14 cellular contexts compared by ENCODE assay signal in the genomic region with DNA sequence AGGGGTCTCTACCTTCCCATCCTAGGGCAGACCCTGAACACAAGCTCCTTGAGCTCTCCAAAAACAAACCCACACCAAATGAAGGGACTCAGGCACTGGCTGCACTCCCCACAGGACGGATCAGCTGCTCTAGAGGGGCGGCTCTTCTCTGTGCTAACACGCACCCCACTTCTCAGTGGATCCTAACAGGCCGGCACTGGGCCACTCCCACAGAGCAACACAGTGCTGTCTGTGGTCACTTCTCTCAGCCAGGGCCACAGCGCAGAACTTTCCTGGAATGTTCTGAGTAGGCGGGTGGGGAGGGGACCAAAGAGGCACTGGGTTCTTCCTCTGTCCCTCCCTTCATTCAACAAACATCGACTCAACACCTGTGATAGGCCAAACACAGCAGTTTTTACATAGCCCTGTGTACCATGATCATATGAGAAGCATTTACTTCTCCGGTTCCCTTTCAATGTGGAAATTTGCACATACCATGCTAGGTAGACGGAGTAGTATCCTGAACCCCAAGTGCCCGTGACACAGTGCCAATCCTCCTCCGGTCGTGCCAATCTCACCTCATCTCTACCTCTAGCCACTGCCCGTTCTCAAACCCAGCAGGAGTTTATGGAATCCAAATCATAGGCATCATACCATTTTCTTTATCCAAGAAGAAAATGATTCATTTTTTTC.
DNase-seq lines count a peak whose midpoint lies in the region; ATAC-seq and TF ChIP-seq lines count a peak whose summit lies in the region.
"Had no signal": no experiment of that assay in that cellular context is flagged by ENCODE, and none has a peak within 500 bp of the region (broad histone marks: within the 10 kb centered on the region; RNA-seq: fewer than 3 reads in every experiment).

No MANE protein-coding gene starts in this region.

- DNase-seq in activated CD4-positive, alpha-beta T cell treated with anti-CD3 and anti-CD28 coated beads, Interleukin-2, amount 10 ng/mL, durations not matched to agents 24 days and 14 days = no peak
- no peak for DNase-seq in activated CD4-positive, alpha-beta T cell treated with anti-CD3 and anti-CD28 coated beads for 4 hours
- DNase-seq in body of pancreas = peak in 2 of 4 donors; percentile 32 to 43
- DNase-seq in tibial artery = no peak
- DNase-seq in NK-92 treated with Interleukin-12 subunit alpha and Interleukin-12 subunit beta, amount 100 ng/mL, for 24 hours (lab: John Stamatoyannopoulos, UW) = no peak
- no peak for DNase-seq in NCI-H1930 (lab: John Stamatoyannopoulos, UW)
- DNase-seq: 8988T; activated naive CD4-positive, alpha-beta T cell treated with anti-CD3 and anti-CD28 coated beads, Interleukin-2, amount 10 ng/mL, durations not matched to agents 7 days and 5 days; cortex of kidney; NCI-H187; stimulated activated naive CD4-positive, alpha-beta T cell had no signal

- no peak overlapping the region for H3K4me3 Mint-ChIP-seq in activated CD4-positive, alpha-beta T cell treated with anti-CD3 and anti-CD28 coated beads, Interleukin-2, amount 10 ng/mL, durations not matched to agents 24 days and 14 days
- H3K4me3 Mint-ChIP-seq in nephron = peak overlapping the region in 1 of 3 experiments; percentile 18
- H3K4me3 Mint-ChIP-seq: activated naive CD4-positive, alpha-beta T cell treated with anti-CD3 and anti-CD28 coated beads, Interleukin-2, amount 10 ng/mL, durations not matched to agents 7 days and 5 days had no signal

- intact Hi-C loops in activated CD4-positive, alpha-beta T cell treated with anti-CD3 and anti-CD28 coated beads, Interleukin-2, amount 10 ng/mL, durations not matched to agents 24 days and 14 days (cut with micrococcal nuclease) = no loop called here
- intact Hi-C loops in body of pancreas (cut with DNase I) = loop anchor here (10.0 kb wide), 1 partner anchor 412 kb away; no protein-coding TSS in a partner anchor
- intact Hi-C loops in tibial artery (cut with DNase I; ENCODE audit: low total_unique reads) = no loop called here

- H3K27ac Mint-ChIP-seq in activated CD4-positive, alpha-beta T cell treated with anti-CD3 and anti-CD28 coated beads, Interleukin-2, amount 10 ng/mL, durations not matched to agents 24 days and 14 days = peak overlapping the region; percentile 1
- peak overlapping the region; percentile 1 to 82 (median 44) for H3K27ac Mint-ChIP-seq in nephron
- H3K27ac Mint-ChIP-seq: activated naive CD4-positive, alpha-beta T cell treated with anti-CD3 and anti-CD28 coated beads, Interleukin-2, amount 10 ng/mL, durations not matched to agents 7 days and 5 days had no signal

- H3K27me3 Mint-ChIP-seq in activated CD4-positive, alpha-beta T cell treated with anti-CD3 and anti-CD28 coated beads, Interleukin-2, amount 10 ng/mL, durations not matched to agents 24 days and 14 days = no peaks in the 10 kb centered on the region
- H3K27me3 Mint-ChIP-seq in nephron (ENCODE audit: low read depth) = no peaks in the 10 kb centered on the region
- H3K27me3 Mint-ChIP-seq: activated naive CD4-positive, alpha-beta T cell treated with anti-CD3 and anti-CD28 coated beads, Interleukin-2, amount 10 ng/mL, durations not matched to agents 7 days and 5 days had no signal

- H3K27me3 ChIP-seq in body of pancreas = no peaks in the 10 kb centered on the region
- H3K27me3 ChIP-seq in tibial artery = no peaks in the 10 kb centered on the region

- H3K4me1 Mint-ChIP-seq in activated CD4-positive, alpha-beta T cell treated with anti-CD3 and anti-CD28 coated beads, Interleukin-2, amount 10 ng/mL, durations not matched to agents 24 days and 14 days = no peaks in the 10 kb centered on the region
- peaks cover 67% of the 10 kb centered on the region for H3K4me1 Mint-ChIP-seq in nephron
- H3K4me1 Mint-ChIP-seq: activated naive CD4-positive, alpha-beta T cell treated with anti-CD3 and anti-CD28 coated beads, Interleukin-2, amount 10 ng/mL, durations not matched to agents 7 days and 5 days had no signal

- H3K4me3 ChIP-seq in body of pancreas (no peak overlapping the region), tibial artery (no peak overlapping the region)

- TF ChIP-seq CTCF in body of pancreas (IDR thresholded peaks at IDR 0.05) (no peak), nephron (IDR thresholded peaks at IDR 0.05; ENCODE audit: unreplicated experiment in 3 of 3) (no peak), tibial artery (IDR thresholded peaks at IDR 0.05) (no peak)

- 73 to 75% methylated on average over 10 to 13 of the region's 13 CpGs for WGBS in body of pancreas, 2 donors

- H3K9me3 ChIP-seq in body of pancreas (no peaks in the 10 kb centered on the region), tibial artery (no peaks in the 10 kb centered on the region)

- peaks cover 38% of the 10 kb centered on the region for H3K36me3 Mint-ChIP-seq in activated CD4-positive, alpha-beta T cell treated with anti-CD3 and anti-CD28 coated beads, Interleukin-2, amount 10 ng/mL, durations not matched to agents 24 days and 14 days (ENCODE audit: low read depth)
- H3K36me3 Mint-ChIP-seq in nephron (ENCODE audit: low read depth) = peaks cover 18% of the 10 kb centered on the region

- ATAC-seq in body of pancreas = no peak
- ATAC-seq in HG03025 (IDR thresholded peaks at IDR 0.05; ENCODE audit: low FRiP score, unreplicated experiment) = no peak

- no peaks in the 10 kb centered on the region for H3K9me3 Mint-ChIP-seq in activated CD4-positive, alpha-beta T cell treated with anti-CD3 and anti-CD28 coated beads, Interleukin-2, amount 10 ng/mL, durations not matched to agents 24 days and 14 days
- no peaks in the 10 kb centered on the region for H3K9me3 Mint-ChIP-seq in nephron
- H3K9me3 Mint-ChIP-seq: activated naive CD4-positive, alpha-beta T cell treated with anti-CD3 and anti-CD28 coated beads, Interleukin-2, amount 10 ng/mL, durations not matched to agents 7 days and 5 days had no signal

- H3K4me1 ChIP-seq in body of pancreas (peaks cover 74% of the 10 kb centered on the region), tibial artery (peaks cover 5 to 97% (median 82%) of the 10 kb centered on the region in 4 donors)

- H3K27ac ChIP-seq in body of pancreas = peak overlapping the region in 3 of 4 donors; percentile 30 to 36 (median 36)
- peak overlapping the region; percentile 53 to 69 for H3K27ac ChIP-seq in tibial artery
- H3K27ac ChIP-seq: KMS-11 had no signal

- TF ChIP-seq POLR2A in body of pancreas (IDR thresholded peaks at IDR 0.05) = no peak

- H3K36me3 ChIP-seq in body of pancreas (replicated peaks in 1 of 2; ENCODE audit: insufficient read depth in 1 of 2, low read depth in 2 of 2) (peaks cover 0 to 17% of the 10 kb centered on the region in 2 donors), tibial artery (peaks cover 10 to 56% (median 27%) of the 10 kb centered on the region in 3 donors)
